In the genomic region with DNA sequence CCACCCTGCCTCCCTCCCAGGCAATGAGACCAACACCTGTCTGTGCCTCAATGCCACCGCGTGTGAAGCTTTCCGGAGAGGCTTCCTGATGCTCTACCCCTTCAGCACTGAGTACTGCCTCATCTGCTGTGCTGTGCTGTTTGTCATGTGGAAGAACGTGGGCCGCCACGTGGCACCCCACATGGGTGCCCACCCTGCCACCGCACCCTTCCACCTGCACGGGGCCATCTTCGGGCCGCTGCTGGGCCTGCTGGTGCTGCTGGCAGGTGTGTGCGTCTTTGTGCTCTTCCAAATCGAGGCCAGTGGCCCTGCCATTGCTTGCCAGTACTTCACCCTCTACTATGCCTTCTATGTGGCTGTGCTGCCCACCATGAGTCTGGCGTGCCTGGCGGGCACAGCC, we compare ENCODE assay signal across 1 cellular context.
TF ChIP-seq lines count a peak whose summit lies in the region.

No MANE protein-coding gene starts in this region.

TF ChIP-seq in HepG2, 621 proteins besides CTCF, POLR2A, EP300 and RAD21:
- TF ChIP-seq RFX5 (IDR thresholded peaks at IDR 0.05; ENCODE audit: low read depth, low read length) (no peak), HNRNPL (IDR thresholded peaks at IDR 0.05; ENCODE audit: low read depth, low read length) (0 out of 2 replicates have a peak, but pooled peaks have one; percentile 23), SALL1 (CRISPR knock-in tag; IDR thresholded peaks at IDR 0.05) (no peak), ZFP41 (CRISPR knock-in tag; IDR thresholded peaks at IDR 0.05; ENCODE audit: borderline replicate concordance) (no peak), NFRKB (IDR thresholded peaks at IDR 0.05) (no peak), MAFF (IDR thresholded peaks at IDR 0.05; ENCODE audit: low read depth, low read length) (no peak), ZKSCAN5 (CRISPR knock-in tag; IDR thresholded peaks at IDR 0.05) (no peak), RARA (CRISPR knock-in tag; IDR thresholded peaks at IDR 0.05) (no peak), RNF2 (conservative IDR thresholded peaks at IDR 0.05; ENCODE audit: low read depth) (no peak), HES4 (CRISPR knock-in tag; IDR thresholded peaks at IDR 0.05; ENCODE audit: borderline replicate concordance) (no peak)
- TF ChIP-seq, protein P1, sequence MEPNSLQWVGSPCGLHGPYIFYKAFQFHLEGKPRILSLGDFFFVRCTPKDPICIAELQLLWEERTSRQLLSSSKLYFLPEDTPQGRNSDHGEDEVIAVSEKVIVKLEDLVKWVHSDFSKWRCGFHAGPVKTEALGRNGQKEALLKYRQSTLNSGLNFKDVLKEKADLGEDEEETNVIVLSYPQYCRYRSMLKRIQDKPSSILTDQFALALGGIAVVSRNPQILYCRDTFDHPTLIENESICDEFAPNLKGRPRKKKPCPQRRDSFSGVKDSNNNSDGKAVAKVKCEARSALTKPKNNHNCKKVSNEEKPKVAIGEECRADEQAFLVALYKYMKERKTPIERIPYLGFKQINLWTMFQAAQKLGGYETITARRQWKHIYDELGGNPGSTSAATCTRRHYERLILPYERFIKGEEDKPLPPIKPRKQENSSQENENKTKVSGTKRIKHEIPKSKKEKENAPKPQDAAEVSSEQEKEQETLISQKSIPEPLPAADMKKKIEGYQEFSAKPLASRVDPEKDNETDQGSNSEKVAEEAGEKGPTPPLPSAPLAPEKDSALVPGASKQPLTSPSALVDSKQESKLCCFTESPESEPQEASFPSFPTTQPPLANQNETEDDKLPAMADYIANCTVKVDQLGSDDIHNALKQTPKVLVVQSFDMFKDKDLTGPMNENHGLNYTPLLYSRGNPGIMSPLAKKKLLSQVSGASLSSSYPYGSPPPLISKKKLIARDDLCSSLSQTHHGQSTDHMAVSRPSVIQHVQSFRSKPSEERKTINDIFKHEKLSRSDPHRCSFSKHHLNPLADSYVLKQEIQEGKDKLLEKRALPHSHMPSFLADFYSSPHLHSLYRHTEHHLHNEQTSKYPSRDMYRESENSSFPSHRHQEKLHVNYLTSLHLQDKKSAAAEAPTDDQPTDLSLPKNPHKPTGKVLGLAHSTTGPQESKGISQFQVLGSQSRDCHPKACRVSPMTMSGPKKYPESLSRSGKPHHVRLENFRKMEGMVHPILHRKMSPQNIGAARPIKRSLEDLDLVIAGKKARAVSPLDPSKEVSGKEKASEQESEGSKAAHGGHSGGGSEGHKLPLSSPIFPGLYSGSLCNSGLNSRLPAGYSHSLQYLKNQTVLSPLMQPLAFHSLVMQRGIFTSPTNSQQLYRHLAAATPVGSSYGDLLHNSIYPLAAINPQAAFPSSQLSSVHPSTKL (CRISPR knock-in tag; IDR thresholded peaks at IDR 0.05): no peak
- TF ChIP-seq, protein P2, sequence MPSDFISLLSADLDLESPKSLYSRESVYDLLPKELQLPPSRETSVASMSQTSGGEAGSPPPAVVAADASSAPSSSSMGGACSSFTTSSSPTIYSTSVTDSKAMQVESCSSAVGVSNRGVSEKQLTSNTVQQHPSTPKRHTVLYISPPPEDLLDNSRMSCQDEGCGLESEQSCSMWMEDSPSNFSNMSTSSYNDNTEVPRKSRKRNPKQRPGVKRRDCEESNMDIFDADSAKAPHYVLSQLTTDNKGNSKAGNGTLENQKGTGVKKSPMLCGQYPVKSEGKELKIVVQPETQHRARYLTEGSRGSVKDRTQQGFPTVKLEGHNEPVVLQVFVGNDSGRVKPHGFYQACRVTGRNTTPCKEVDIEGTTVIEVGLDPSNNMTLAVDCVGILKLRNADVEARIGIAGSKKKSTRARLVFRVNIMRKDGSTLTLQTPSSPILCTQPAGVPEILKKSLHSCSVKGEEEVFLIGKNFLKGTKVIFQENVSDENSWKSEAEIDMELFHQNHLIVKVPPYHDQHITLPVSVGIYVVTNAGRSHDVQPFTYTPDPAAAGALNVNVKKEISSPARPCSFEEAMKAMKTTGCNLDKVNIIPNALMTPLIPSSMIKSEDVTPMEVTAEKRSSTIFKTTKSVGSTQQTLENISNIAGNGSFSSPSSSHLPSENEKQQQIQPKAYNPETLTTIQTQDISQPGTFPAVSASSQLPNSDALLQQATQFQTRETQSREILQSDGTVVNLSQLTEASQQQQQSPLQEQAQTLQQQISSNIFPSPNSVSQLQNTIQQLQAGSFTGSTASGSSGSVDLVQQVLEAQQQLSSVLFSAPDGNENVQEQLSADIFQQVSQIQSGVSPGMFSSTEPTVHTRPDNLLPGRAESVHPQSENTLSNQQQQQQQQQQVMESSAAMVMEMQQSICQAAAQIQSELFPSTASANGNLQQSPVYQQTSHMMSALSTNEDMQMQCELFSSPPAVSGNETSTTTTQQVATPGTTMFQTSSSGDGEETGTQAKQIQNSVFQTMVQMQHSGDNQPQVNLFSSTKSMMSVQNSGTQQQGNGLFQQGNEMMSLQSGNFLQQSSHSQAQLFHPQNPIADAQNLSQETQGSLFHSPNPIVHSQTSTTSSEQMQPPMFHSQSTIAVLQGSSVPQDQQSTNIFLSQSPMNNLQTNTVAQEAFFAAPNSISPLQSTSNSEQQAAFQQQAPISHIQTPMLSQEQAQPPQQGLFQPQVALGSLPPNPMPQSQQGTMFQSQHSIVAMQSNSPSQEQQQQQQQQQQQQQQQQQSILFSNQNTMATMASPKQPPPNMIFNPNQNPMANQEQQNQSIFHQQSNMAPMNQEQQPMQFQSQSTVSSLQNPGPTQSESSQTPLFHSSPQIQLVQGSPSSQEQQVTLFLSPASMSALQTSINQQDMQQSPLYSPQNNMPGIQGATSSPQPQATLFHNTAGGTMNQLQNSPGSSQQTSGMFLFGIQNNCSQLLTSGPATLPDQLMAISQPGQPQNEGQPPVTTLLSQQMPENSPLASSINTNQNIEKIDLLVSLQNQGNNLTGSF (CRISPR knock-in tag; IDR thresholded peaks at IDR 0.05): no peak
- TF ChIP-seq, protein P3, sequence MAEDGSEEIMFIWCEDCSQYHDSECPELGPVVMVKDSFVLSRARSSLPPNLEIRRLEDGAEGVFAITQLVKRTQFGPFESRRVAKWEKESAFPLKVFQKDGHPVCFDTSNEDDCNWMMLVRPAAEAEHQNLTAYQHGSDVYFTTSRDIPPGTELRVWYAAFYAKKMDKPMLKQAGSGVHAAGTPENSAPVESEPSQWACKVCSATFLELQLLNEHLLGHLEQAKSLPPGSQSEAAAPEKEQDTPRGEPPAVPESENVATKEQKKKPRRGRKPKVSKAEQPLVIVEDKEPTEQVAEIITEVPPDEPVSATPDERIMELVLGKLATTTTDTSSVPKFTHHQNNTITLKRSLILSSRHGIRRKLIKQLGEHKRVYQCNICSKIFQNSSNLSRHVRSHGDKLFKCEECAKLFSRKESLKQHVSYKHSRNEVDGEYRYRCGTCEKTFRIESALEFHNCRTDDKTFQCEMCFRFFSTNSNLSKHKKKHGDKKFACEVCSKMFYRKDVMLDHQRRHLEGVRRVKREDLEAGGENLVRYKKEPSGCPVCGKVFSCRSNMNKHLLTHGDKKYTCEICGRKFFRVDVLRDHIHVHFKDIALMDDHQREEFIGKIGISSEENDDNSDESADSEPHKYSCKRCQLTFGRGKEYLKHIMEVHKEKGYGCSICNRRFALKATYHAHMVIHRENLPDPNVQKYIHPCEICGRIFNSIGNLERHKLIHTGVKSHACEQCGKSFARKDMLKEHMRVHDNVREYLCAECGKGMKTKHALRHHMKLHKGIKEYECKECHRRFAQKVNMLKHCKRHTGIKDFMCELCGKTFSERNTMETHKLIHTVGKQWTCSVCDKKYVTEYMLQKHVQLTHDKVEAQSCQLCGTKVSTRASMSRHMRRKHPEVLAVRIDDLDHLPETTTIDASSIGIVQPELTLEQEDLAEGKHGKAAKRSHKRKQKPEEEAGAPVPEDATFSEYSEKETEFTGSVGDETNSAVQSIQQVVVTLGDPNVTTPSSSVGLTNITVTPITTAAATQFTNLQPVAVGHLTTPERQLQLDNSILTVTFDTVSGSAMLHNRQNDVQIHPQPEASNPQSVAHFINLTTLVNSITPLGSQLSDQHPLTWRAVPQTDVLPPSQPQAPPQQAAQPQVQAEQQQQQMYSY (CRISPR knock-in tag; IDR thresholded peaks at IDR 0.05): no peak
- TF ChIP-seq, protein P4, sequence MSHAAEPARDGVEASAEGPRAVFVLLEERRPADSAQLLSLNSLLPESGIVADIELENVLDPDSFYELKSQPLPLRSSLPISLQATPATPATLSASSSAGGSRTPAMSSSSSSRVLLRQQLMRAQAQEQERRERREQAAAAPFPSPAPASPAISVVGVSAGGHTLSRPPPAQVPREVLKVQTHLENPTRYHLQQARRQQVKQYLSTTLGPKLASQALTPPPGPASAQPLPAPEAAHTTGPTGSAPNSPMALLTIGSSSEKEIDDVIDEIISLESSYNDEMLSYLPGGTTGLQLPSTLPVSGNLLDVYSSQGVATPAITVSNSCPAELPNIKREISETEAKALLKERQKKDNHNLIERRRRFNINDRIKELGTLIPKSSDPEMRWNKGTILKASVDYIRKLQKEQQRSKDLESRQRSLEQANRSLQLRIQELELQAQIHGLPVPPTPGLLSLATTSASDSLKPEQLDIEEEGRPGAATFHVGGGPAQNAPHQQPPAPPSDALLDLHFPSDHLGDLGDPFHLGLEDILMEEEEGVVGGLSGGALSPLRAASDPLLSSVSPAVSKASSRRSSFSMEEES (CRISPR knock-in tag; IDR thresholded peaks at IDR 0.05): no peak
- TF ChIP-seq, protein P5, sequence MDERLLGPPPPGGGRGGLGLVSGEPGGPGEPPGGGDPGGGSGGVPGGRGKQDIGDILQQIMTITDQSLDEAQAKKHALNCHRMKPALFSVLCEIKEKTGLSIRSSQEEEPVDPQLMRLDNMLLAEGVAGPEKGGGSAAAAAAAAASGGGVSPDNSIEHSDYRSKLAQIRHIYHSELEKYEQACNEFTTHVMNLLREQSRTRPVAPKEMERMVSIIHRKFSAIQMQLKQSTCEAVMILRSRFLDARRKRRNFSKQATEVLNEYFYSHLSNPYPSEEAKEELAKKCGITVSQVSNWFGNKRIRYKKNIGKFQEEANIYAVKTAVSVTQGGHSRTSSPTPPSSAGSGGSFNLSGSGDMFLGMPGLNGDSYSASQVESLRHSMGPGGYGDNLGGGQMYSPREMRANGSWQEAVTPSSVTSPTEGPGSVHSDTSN (CRISPR knock-in tag; IDR thresholded peaks at IDR 0.05): no peak
- TF ChIP-seq, protein P6, sequence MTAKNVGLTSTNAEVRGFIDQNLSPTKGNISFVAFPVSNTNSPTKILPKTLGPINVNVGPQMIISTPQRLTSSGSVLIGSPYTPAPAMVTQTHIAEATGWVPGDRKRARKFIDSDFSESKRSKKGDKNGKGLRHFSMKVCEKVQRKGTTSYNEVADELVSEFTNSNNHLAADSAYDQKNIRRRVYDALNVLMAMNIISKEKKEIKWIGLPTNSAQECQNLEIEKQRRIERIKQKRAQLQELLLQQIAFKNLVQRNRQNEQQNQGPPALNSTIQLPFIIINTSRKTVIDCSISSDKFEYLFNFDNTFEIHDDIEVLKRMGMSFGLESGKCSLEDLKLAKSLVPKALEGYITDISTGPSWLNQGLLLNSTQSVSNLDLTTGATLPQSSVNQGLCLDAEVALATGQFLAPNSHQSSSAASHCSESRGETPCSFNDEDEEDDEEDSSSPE (CRISPR knock-in tag; IDR thresholded peaks at IDR 0.05): no peak
- TF ChIP-seq, protein P7, sequence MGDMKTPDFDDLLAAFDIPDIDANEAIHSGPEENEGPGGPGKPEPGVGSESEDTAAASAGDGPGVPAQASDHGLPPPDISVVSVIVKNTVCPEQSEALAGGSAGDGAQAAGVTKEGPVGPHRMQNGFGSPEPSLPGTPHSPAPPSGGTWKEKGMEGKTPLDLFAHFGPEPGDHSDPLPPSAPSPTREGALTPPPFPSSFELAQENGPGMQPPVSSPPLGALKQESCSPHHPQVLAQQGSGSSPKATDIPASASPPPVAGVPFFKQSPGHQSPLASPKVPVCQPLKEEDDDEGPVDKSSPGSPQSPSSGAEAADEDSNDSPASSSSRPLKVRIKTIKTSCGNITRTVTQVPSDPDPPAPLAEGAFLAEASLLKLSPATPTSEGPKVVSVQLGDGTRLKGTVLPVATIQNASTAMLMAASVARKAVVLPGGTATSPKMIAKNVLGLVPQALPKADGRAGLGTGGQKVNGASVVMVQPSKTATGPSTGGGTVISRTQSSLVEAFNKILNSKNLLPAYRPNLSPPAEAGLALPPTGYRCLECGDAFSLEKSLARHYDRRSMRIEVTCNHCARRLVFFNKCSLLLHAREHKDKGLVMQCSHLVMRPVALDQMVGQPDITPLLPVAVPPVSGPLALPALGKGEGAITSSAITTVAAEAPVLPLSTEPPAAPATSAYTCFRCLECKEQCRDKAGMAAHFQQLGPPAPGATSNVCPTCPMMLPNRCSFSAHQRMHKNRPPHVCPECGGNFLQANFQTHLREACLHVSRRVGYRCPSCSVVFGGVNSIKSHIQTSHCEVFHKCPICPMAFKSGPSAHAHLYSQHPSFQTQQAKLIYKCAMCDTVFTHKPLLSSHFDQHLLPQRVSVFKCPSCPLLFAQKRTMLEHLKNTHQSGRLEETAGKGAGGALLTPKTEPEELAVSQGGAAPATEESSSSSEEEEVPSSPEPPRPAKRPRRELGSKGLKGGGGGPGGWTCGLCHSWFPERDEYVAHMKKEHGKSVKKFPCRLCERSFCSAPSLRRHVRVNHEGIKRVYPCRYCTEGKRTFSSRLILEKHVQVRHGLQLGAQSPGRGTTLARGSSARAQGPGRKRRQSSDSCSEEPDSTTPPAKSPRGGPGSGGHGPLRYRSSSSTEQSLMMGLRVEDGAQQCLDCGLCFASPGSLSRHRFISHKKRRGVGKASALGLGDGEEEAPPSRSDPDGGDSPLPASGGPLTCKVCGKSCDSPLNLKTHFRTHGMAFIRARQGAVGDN (CRISPR knock-in tag; IDR thresholded peaks at IDR 0.05): 0 out of 2 replicates have a peak, but pooled peaks have one; percentile 8
- TF ChIP-seq, protein P8, sequence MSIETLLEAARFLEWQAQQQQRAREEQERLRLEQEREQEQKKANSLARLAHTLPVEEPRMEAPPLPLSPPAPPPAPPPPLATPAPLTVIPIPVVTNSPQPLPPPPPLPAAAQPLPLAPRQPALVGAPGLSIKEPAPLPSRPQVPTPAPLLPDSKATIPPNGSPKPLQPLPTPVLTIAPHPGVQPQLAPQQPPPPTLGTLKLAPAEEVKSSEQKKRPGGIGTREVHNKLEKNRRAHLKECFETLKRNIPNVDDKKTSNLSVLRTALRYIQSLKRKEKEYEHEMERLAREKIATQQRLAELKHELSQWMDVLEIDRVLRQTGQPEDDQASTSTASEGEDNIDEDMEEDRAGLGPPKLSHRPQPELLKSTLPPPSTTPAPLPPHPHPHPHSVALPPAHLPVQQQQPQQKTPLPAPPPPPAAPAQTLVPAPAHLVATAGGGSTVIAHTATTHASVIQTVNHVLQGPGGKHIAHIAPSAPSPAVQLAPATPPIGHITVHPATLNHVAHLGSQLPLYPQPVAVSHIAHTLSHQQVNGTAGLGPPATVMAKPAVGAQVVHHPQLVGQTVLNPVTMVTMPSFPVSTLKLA (IDR thresholded peaks at IDR 0.05): peak; percentile 89
TF ChIP-seq in HepG2: peak in this region for 3.
